10 cellular contexts compared by ENCODE assay signal in genomic region chr9:33029106-33029788, GRCh38. TPM values are rescaled to one million over a fixed set of nuclear protein-coding genes. Genes with fewer than 3 reads are reported as not detected.
DNase-seq lines count a peak whose midpoint lies in the region; ATAC-seq and TF ChIP-seq lines count a peak whose summit lies in the region.
"Had no signal": no experiment of that assay in that cellular context is flagged by ENCODE, and none has a peak within 500 bp of the region (broad histone marks: within the 10 kb centered on the region; RNA-seq: fewer than 3 reads in every experiment).

No MANE protein-coding gene starts in this region.

- no peaks in the 10 kb centered on the region for H3K9me3 Mint-ChIP-seq in activated T-helper 1 cell treated with anti-CD3 and anti-CD28 coated beads, Interleukin-12 subunit alpha, Interleukin-12 subunit beta, Interleukin-2, Interleukin-4 antibody, amounts not matched to agents 30 ng/mL and 10 ng/mL and 1 ng/mL, durations not matched to agents 14 hours and 24 hours and 36 hours

- intact Hi-C loops in activated T-helper 1 cell treated with anti-CD3 and anti-CD28 coated beads, Interleukin-12 subunit alpha, Interleukin-12 subunit beta, Interleukin-2, Interleukin-4 antibody, amounts not matched to agents 30 ng/mL and 10 ng/mL and 1 ng/mL, durations not matched to agents 14 hours and 24 hours and 36 hours (cut with micrococcal nuclease), result loop anchor here (5.0 kb wide), 1 partner anchor 788 kb away; the partner anchor contains the start of gene UBE2R2
- intact Hi-C loops in right cardiac atrium (cut with DNase I), result no loop called here
- intact Hi-C loops in A673 (cut with micrococcal nuclease; ENCODE audit: unreplicated experiment), result no loop called here

- H2AFZ ChIP-seq in ACC112 (ENCODE audit: low read length, unreplicated experiment) (no peak overlapping the region), hepatocyte (no peak overlapping the region)

- H3K4me3 Mint-ChIP-seq in activated T-helper 1 cell treated with anti-CD3 and anti-CD28 coated beads, Interleukin-12 subunit alpha, Interleukin-12 subunit beta, Interleukin-2, Interleukin-4 antibody, amounts not matched to agents 30 ng/mL and 10 ng/mL and 1 ng/mL, durations not matched to agents 14 hours and 24 hours and 36 hours, result peak overlapping the region; percentile 94

- H3K4me1 Mint-ChIP-seq in activated T-helper 1 cell treated with anti-CD3 and anti-CD28 coated beads, Interleukin-12 subunit alpha, Interleukin-12 subunit beta, Interleukin-2, Interleukin-4 antibody, amounts not matched to agents 30 ng/mL and 10 ng/mL and 1 ng/mL, durations not matched to agents 14 hours and 24 hours and 36 hours (ENCODE audit: low read depth), result peaks cover 76% of the 10 kb centered on the region

- H3K9me3 ChIP-seq in hepatocyte (ENCODE audit: low read depth) (no peaks in the 10 kb centered on the region), right cardiac atrium (ENCODE audit: control insufficient read depth, low read length) (no peaks in the 10 kb centered on the region), A673 (ENCODE audit: low read depth, low read length, poor library complexity, severe bottlenecking) (no peaks in the 10 kb centered on the region)

- no peaks in the 10 kb centered on the region for H3K27me3 Mint-ChIP-seq in activated T-helper 1 cell treated with anti-CD3 and anti-CD28 coated beads, Interleukin-12 subunit alpha, Interleukin-12 subunit beta, Interleukin-2, Interleukin-4 antibody, amounts not matched to agents 30 ng/mL and 10 ng/mL and 1 ng/mL, durations not matched to agents 14 hours and 24 hours and 36 hours (ENCODE audit: insufficient read depth)

- H3K79me2 ChIP-seq in ACC112 (ENCODE audit: control insufficient read depth, insufficient read depth, low read length, unreplicated experiment) (peaks cover 89% of the 10 kb centered on the region), hepatocyte (peaks cover 92% of the 10 kb centered on the region)

- H3K27ac Mint-ChIP-seq in activated T-helper 1 cell treated with anti-CD3 and anti-CD28 coated beads, Interleukin-12 subunit alpha, Interleukin-12 subunit beta, Interleukin-2, Interleukin-4 antibody, amounts not matched to agents 30 ng/mL and 10 ng/mL and 1 ng/mL, durations not matched to agents 14 hours and 24 hours and 36 hours, result peak overlapping the region; percentile 44

- ATAC-seq in right cardiac atrium (no peak), HG03342 (IDR thresholded peaks at IDR 0.05; ENCODE audit: unreplicated experiment) (no peak), GM18867 (IDR thresholded peaks at IDR 0.05; ENCODE audit: unreplicated experiment) (no peak)

- H3K27ac ChIP-seq in ACC112 (ENCODE audit: low read depth, low read length) (peak overlapping the region; percentile 56), hepatocyte (peak overlapping the region; percentile 23), right cardiac atrium (ENCODE audit: low read length) (no peak overlapping the region), A673 (ENCODE audit: low read depth, low read length, poor library complexity, severe bottlenecking) (no peak overlapping the region)

- H3K9me2 ChIP-seq in hepatocyte (replicated peaks; ENCODE audit: insufficient read depth), result no peaks in the 10 kb centered on the region

- H3K4me3 ChIP-seq in ACC112 (ENCODE audit: low read depth, low read length) (peak overlapping the region; percentile 59), hepatocyte (no peak overlapping the region), right cardiac atrium (ENCODE audit: low read length) (no peak overlapping the region), A673 (ENCODE audit: low read depth, low read length, poor library complexity, severe bottlenecking) (no peak overlapping the region)

- H3K27me3 ChIP-seq in ACC112 (ENCODE audit: insufficient read depth, low read length) (no peaks in the 10 kb centered on the region), hepatocyte (no peaks in the 10 kb centered on the region), right cardiac atrium (ENCODE audit: control insufficient read depth, insufficient read depth) (no peaks in the 10 kb centered on the region), A673 (replicated peaks; ENCODE audit: insufficient read depth, low read depth, low read length, poor library complexity) (no peaks in the 10 kb centered on the region)

- peaks cover 86% of the 10 kb centered on the region for H4K20me1 ChIP-seq in hepatocyte (ENCODE audit: insufficient read depth, poor library complexity, severe bottlenecking)

- TF ChIP-seq CTCF in hepatocyte (IDR thresholded peaks at IDR 0.05; ENCODE audit: poor library complexity) (no peak), A673 (conservative IDR thresholded peaks at IDR 0.05; ENCODE audit: low read depth, low read length) (no peak)

- 66% methylated on average over 6 of the region's 6 CpGs for WGBS in hepatocyte (ENCODE audit: low lambda C conversion rate, missing lambda C conversion rate)
- 35% methylated on average over 6 of the region's 6 CpGs for WGBS in right cardiac atrium

- peaks cover 57% of the 10 kb centered on the region for H3K36me3 Mint-ChIP-seq in activated T-helper 1 cell treated with anti-CD3 and anti-CD28 coated beads, Interleukin-12 subunit alpha, Interleukin-12 subunit beta, Interleukin-2, Interleukin-4 antibody, amounts not matched to agents 30 ng/mL and 10 ng/mL and 1 ng/mL, durations not matched to agents 14 hours and 24 hours and 36 hours (ENCODE audit: low read depth)

- H3K4me1 ChIP-seq in ACC112 (ENCODE audit: control insufficient read depth, insufficient read depth, low read length, unreplicated experiment) (peaks cover 42% of the 10 kb centered on the region), hepatocyte (ENCODE audit: insufficient read depth) (peaks cover 44% of the 10 kb centered on the region), right cardiac atrium (ENCODE audit: control insufficient read depth, insufficient read depth, low read length) (peaks cover 1% of the 10 kb centered on the region), A673 (ENCODE audit: insufficient read depth, low read length, poor library complexity, severe bottlenecking) (peaks cover 25% of the 10 kb centered on the region)

- DNase-seq in HCEC 1CT, result peak; percentile 75
- no peak for DNase-seq in activated T-helper 1 cell treated with anti-CD3 and anti-CD28 coated beads, Interleukin-12 subunit alpha, Interleukin-12 subunit beta, Interleukin-2, Interleukin-4 antibody, amounts not matched to agents 30 ng/mL and 10 ng/mL and 1 ng/mL, durations not matched to agents 14 hours and 24 hours and 36 hours (ENCODE audit: low spot score)
- no peak for DNase-seq in hepatocyte (ENCODE audit: low spot score)
- no peak for DNase-seq in right cardiac atrium
- no peak for DNase-seq in A673 (ENCODE audit: low spot score)
- DNase-seq: DMS79; NK-92 treated with Interleukin-12 subunit alpha and Interleukin-12 subunit beta, amount 100 ng/mL, for 24 hours had no signal

- POLR2A ChIA-PET in A673 (lab: Charles Lee; ENCODE audit: low non-redundant PET), result no interaction called here

- CTCF ChIA-PET in A673 (lab: Charles Lee), result no interaction called here

- BruUV-seq in A673 (replicated peaks; lab: Mats Ljungman, UMichigan), result no TSS peak

- H3K4me2 ChIP-seq in hepatocyte, result peak overlapping the region; percentile 77

- peaks cover 49% of the 10 kb centered on the region for H3K36me3 ChIP-seq in ACC112 (ENCODE audit: insufficient read depth, low read length)
- no peaks in the 10 kb centered on the region for H3K36me3 ChIP-seq in hepatocyte (replicated peaks; ENCODE audit: insufficient read depth, low read depth)
- peaks cover 80% of the 10 kb centered on the region for H3K36me3 ChIP-seq in A673 (ENCODE audit: insufficient read depth, low read length, poor library complexity, severe bottlenecking)

RNA-seq across cellular contexts. Expression of gene DNAJA1, which starts 4.2 kb away (rescaled TPM):
- total RNA-seq in activated T-helper 1 cell treated with anti-CD3 and anti-CD28 coated beads, Interleukin-12 subunit alpha, Interleukin-12 subunit beta, Interleukin-2, Interleukin-4 antibody, amounts not matched to agents 30 ng/mL and 10 ng/mL and 1 ng/mL, durations not matched to agents 14 hours and 24 hours and 36 hours, result 296 and 312 TPM in 2 replicates
- total RNA-seq in hepatocyte, result 171 and 185 TPM in 2 replicates
- 163 and 173 TPM in 2 replicates for polyA plus RNA-seq in hepatocyte
- total RNA-seq in right cardiac atrium, result 100 to 1,000 TPM in 2 of 4 donors, 10 to 100 TPM in 2; 63.7 to 119 (median 91.2) TPM
- polyA plus RNA-seq in right cardiac atrium, result 72.2 TPM
- 296 and 373 TPM in 2 replicates for total RNA-seq in A673 (2021)

RNA-seq across cellular contexts. Expression of gene APTX, which starts 27.8 kb away (rescaled TPM):
- 48.9 and 57.2 TPM in 2 replicates for total RNA-seq in activated T-helper 1 cell treated with anti-CD3 and anti-CD28 coated beads, Interleukin-12 subunit alpha, Interleukin-12 subunit beta, Interleukin-2, Interleukin-4 antibody, amounts not matched to agents 30 ng/mL and 10 ng/mL and 1 ng/mL, durations not matched to agents 14 hours and 24 hours and 36 hours
- 31.2 and 40.9 TPM in 2 replicates for total RNA-seq in hepatocyte
- 31.5 and 32.6 TPM in 2 replicates for polyA plus RNA-seq in hepatocyte
- 10 to 100 TPM; 15.7 to 16.8 (median 16.3) TPM for total RNA-seq in right cardiac atrium
- 17.1 TPM for polyA plus RNA-seq in right cardiac atrium
- 48.5 and 51.6 TPM in 2 replicates for total RNA-seq in A673 (2021)

RNA-seq across cellular contexts. Expression of gene SMU1, which starts 47.2 kb away (rescaled TPM):
- 28.8 TPM in 2 replicates for total RNA-seq in activated T-helper 1 cell treated with anti-CD3 and anti-CD28 coated beads, Interleukin-12 subunit alpha, Interleukin-12 subunit beta, Interleukin-2, Interleukin-4 antibody, amounts not matched to agents 30 ng/mL and 10 ng/mL and 1 ng/mL, durations not matched to agents 14 hours and 24 hours and 36 hours
- total RNA-seq in hepatocyte (21.8 and 25.1 TPM in 2 replicates), right cardiac atrium (10 to 100 TPM; 16.6 to 17.3 (median 17.0) TPM), A673 (2021) (30.6 and 31.2 TPM in 2 replicates)
- polyA plus RNA-seq in hepatocyte (15.8 and 17.8 TPM in 2 replicates), right cardiac atrium (9.4 TPM)

Comparison
In these comparisons a context has a peak if more than half of its experiments do, and no peak if none do; other contexts are left out.
1. H3K27ac ChIP-seq: peak in ACC112 (single experiment) and hepatocyte (single experiment); none in right cardiac atrium (single experiment) and A673 (single experiment).